ENCODE assay signal across 23 cellular contexts in genomic region chr11:1701041-1701807, GRCh38. TPM values are rescaled to one million over a fixed set of nuclear protein-coding genes. Genes with fewer than 3 reads are reported as not detected.
DNase-seq lines count a peak whose midpoint lies in the region; ATAC-seq, FAIRE-seq and TF ChIP-seq lines count a peak whose summit lies in the region.
"Had no signal": no experiment of that assay in that cellular context is flagged by ENCODE, and none has a peak within 500 bp of the region (broad histone marks: within the 10 kb centered on the region; RNA-seq: fewer than 3 reads in every experiment).

No MANE protein-coding gene starts in this region.

- no peaks in the 10 kb centered on the region for H4K20me1 ChIP-seq in GM12878 (ENCODE audit: control insufficient read depth, insufficient read depth)

- in situ Hi-C loops in KBM-7 (cut with MboI; ENCODE audit: low pct_unique_long_range_greater_than_20kb, low sequenced_read_pairs), result no loop called here
- in situ Hi-C loops in GM12878 (cut with MboI), result no loop called here

- ATAC-seq in GM12878, result no peak
- ATAC-seq: HCT116, SK-N-SH treated with all-trans-retinoic acid at 6 μM for 48 hours had no signal

- H3K36me3 Mint-ChIP-seq in progenitor cell of endocrine pancreas (ENCODE audit: insufficient read depth), result no peaks in the 10 kb centered on the region
- H3K36me3 Mint-ChIP-seq: IgD-negative memory B cell had no signal

- TF ChIP-seq CTCF in GM12878 (IDR thresholded peaks at IDR 0.05 in 2 of 3, conservative IDR thresholded peaks at IDR 0.05 in 1 of 3; ENCODE audit: control insufficient read depth in 2 of 3, extremely low read depth in 1 of 3, insufficient read depth in 1 of 3, low read depth in 3 of 3, low read length in 3 of 3) (no peak), progenitor cell of endocrine pancreas (IDR thresholded peaks at IDR 0.05; ENCODE audit: unreplicated experiment) (no peak)

- no TSS peak for BruUV-seq in GM12878 (replicated peaks; lab: Mats Ljungman, UMichigan)

- no peak overlapping the region for H3K4me2 ChIP-seq in GM12878 (ENCODE audit: control insufficient read depth, insufficient read depth)
- H3K4me2 ChIP-seq: PC-9 had no signal

- RAD21 ChIA-PET in GM12878 (lab: Charles Lee; ENCODE audit: unreplicated experiment), result no interaction called here

- no peak overlapping the region for H2AFZ ChIP-seq in GM12878 (ENCODE audit: control insufficient read depth, low read depth, low read length)
- H2AFZ ChIP-seq: PC-9 had no signal

- no peak overlapping the region for H3K27ac ChIP-seq in GM12878 (ENCODE audit: control insufficient read depth, insufficient read depth)
- H3K27ac ChIP-seq: 22Rv1, C4-2B, epithelial cell of prostate, ovary, PC-9, stomach had no signal

- H3K36me3 ChIP-seq in GM12878 (ENCODE audit: control insufficient read depth in 2 of 2, insufficient read depth in 2 of 2, low read length in 1 of 2), result no peaks in the 10 kb centered on the region
- H3K36me3 ChIP-seq: ovary, stomach had no signal

- WGBS in GM12878 (ENCODE audit: insufficient coverage, insufficient replicate concordance, low lambda C conversion rate, missing lambda C conversion rate), result 45% methylated on average over 14 of the region's 14 CpGs

- H3K4me3 ChIP-seq in GM12878, result no peak overlapping the region
- H3K4me3 ChIP-seq: ovary, PC-9, stomach had no signal

- SMC1A ChIA-PET in GM12878 (lab: Charles Lee; ENCODE audit: uncharacterized antibody, unreplicated experiment), result interaction anchor here (1.1 to 1.6 kb wide), 2 partner anchors 131 to 299 kb away, joined by 3 to 4 read pairs; no protein-coding TSS in a partner anchor

- POLR2A ChIA-PET in GM12878 (lab: Charles Lee), result no interaction called here

- no peaks in the 10 kb centered on the region; the same call in 2 of the 3 replicates for H3K9me3 ChIP-seq in GM12878 (replicated peaks; ENCODE audit: control insufficient read depth, insufficient read depth, low read length)
- H3K9me3 ChIP-seq: stomach had no signal

- H3K4me1 ChIP-seq in GM12878 (ENCODE audit: control insufficient read depth, insufficient read depth, low read length), result peaks cover 5% of the 10 kb centered on the region
- H3K4me1 ChIP-seq: stomach had no signal

- H3K9me3 Mint-ChIP-seq in progenitor cell of endocrine pancreas (ENCODE audit: low read depth), result no peaks in the 10 kb centered on the region

- FAIRE-seq in GM12878 (lab: Jason Lieb, UNC), result no peak
- FAIRE-seq: colon had no signal

- peak overlapping the region; percentile 89 for H3K27ac Mint-ChIP-seq in progenitor cell of endocrine pancreas
- H3K27ac Mint-ChIP-seq: IgD-negative memory B cell had no signal

- DNase-seq in NCI-H748 (lab: John Stamatoyannopoulos, UW; ENCODE audit: unreplicated experiment), result peak; percentile 30
- DNase-seq in NCI-H748 treated with DMSO at 0.1 percent for 48 hours (lab: John Stamatoyannopoulos, UW), result no peak
- DNase-seq in KBM-7, result peak; percentile 20
- no peak for DNase-seq in GM12878 (ENCODE audit: low read depth, low spot score)
- no peak for DNase-seq in progenitor cell of endocrine pancreas (ENCODE audit: low spot score, unreplicated experiment)
- DNase-seq in HuH-7 (ENCODE audit: low spot score), result no peak
- DNase-seq in NCI-H526 treated with DMSO at 0.1 percent for 48 hours (lab: John Stamatoyannopoulos, UW), result no peak
- DNase-seq in LoVo (ENCODE audit: low spot score), result no peak
- DNase-seq: amniotic stem cell, NCI-H1417, ovary, PC-9, stomach had no signal

- peaks cover 31% of the 10 kb centered on the region for H3K27me3 Mint-ChIP-seq in progenitor cell of endocrine pancreas

- CTCF ChIA-PET in GM12878 (lab: Yijun Ruan, JAX), result interaction anchor here (1.0 to 1.5 kb wide), 5 partner anchors 7 to 450 kb away, joined by 3 to 9 read pairs (median 5); partner anchors contain the start of gene SYT8

- H3K9ac ChIP-seq in GM12878 (ENCODE audit: control insufficient read depth, insufficient read depth, low read length), result no peak overlapping the region

- no peak for TF ChIP-seq POLR2A in GM12878 (IDR thresholded peaks at IDR 0.05; ENCODE audit: low read depth, low read length)

- no peak overlapping the region for H3K4me3 Mint-ChIP-seq in progenitor cell of endocrine pancreas (ENCODE audit: low read depth)
- H3K4me3 Mint-ChIP-seq: IgD-negative memory B cell had no signal

- no peaks in the 10 kb centered on the region for H3K79me2 ChIP-seq in GM12878 (ENCODE audit: control insufficient read depth, insufficient read depth, low read length)

- no peak for TF ChIP-seq EP300 in GM12878 (IDR thresholded peaks at IDR 0.05; ENCODE audit: borderline replicate concordance in 1 of 2, control insufficient read depth in 1 of 2, low read depth in 2 of 2, low read length in 2 of 2)

- H3K27me3 ChIP-seq in GM12878 (replicated peaks in 1 of 2; ENCODE audit: control insufficient read depth in 2 of 2, insufficient read depth in 2 of 2, low read length in 1 of 2), result no peaks in the 10 kb centered on the region; a peak in 1 of 4 replicates
- H3K27me3 ChIP-seq: ovary had no signal

- peaks cover 9% of the 10 kb centered on the region for H3K4me1 Mint-ChIP-seq in progenitor cell of endocrine pancreas (ENCODE audit: low read depth)

- TF ChIP-seq RAD21 in GM12878 (IDR thresholded peaks at IDR 0.05; ENCODE audit: insufficient read depth, low read depth, low read length), result no peak

- intact Hi-C loops in GM12878 (cut with micrococcal nuclease; ENCODE audit: unreplicated experiment), result no loop called here

TF ChIP-seq in GM12878, 131 proteins besides CTCF, POLR2A, EP300 and RAD21:
- TF ChIP-seq USF2 (IDR thresholded peaks at IDR 0.05; ENCODE audit: borderline replicate concordance, low read depth, low read length) (no peak), SPI1 (IDR thresholded peaks at IDR 0.05; ENCODE audit: borderline replicate concordance, insufficient read depth, low read depth, low read length) (peak; percentile 12; the same call in 1 of the 2 replicates)
TF ChIP-seq in GM12878: peak in this region for 1.

RNA-seq across cellular contexts. Expression of gene KRTAP5-6, which starts 4.2 kb away (rescaled TPM):
- not detected in 2 replicates for total RNA-seq in GM12878 (2013; cell fraction: nucleolus; rRNA removed)
- total RNA-seq in GM12878 (2014; rRNA removed) (not detected in 2 replicates), GM12878 (2014; rRNA removed; fragmentation: Illumina TruSeq; extraction: Trizol) (not detected in 2 replicates), GM12878 (2021) (not detected in 2 replicates), progenitor cell of endocrine pancreas (not detected in 2 replicates)
- polyA plus RNA-seq in GM12878 (2011; ENCODE audit: low read depth), result not detected
- polyA plus RNA-seq in GM12878 (2011; rRNA removed) (not detected in 2 replicates), GM12878 (2014; fragmentation: Illumina TruSeq; extraction: Trizol) (not detected in 2 replicates), GM12878 (2014; fragmentation: Nextera tagmentation; extraction: Ambion mirVana) (not detected), GM12878 (2014; rRNA removed) (not detected in 2 replicates), GM12878 (2016; fragmentation: Nextera tagmentation; extraction: Ambion mirVana) (not detected)
- polyA plus RNA-seq in GM12878 (2011; cell fraction: cytosol; rRNA removed), result not detected in 2 replicates
- not detected in 2 replicates for polyA plus RNA-seq in GM12878 (2011; cell fraction: nucleus; rRNA removed)
- polyA plus RNA-seq in GM12878 (2012), result not detected in 2 replicates
- not detected in 2 replicates for polyA minus RNA-seq in GM12878 (2011; rRNA and poly(A)+ RNA removed)
- not detected in 2 replicates for polyA minus RNA-seq in GM12878 (2011; cell fraction: cytosol; rRNA and poly(A)+ RNA removed)
- not detected in 2 replicates for polyA minus RNA-seq in GM12878 (2011; cell fraction: nucleus; rRNA and poly(A)+ RNA removed)
- total RNA-seq: Daoy, glomerular endothelial cell, NCI-H460, ovary, PC-9, stomach had no signal
- polyA plus RNA-seq: IgD-negative memory B cell, ovary, stomach had no signal

RNA-seq across cellular contexts. Expression of gene IFITM10, which starts 49.2 kb away (rescaled TPM):
- 0.42 TPM in 1 of 2 replicates, not detected in the other for total RNA-seq in GM12878 (2013; cell fraction: nucleolus; rRNA removed)
- total RNA-seq in GM12878 (2014; rRNA removed) (0.16 TPM in 1 of 2 replicates, not detected in the other), GM12878 (2014; rRNA removed; fragmentation: Illumina TruSeq; extraction: Trizol) (not detected in 2 replicates), GM12878 (2021) (not detected in 2 replicates), progenitor cell of endocrine pancreas (1.2 TPM in 2 replicates)
- polyA plus RNA-seq in GM12878 (2011; ENCODE audit: low read depth), result 0.05 TPM
- polyA plus RNA-seq in GM12878 (2011; rRNA removed) (not detected in 2 replicates), GM12878 (2014; fragmentation: Illumina TruSeq; extraction: Trizol) (not detected in 2 replicates), GM12878 (2014; fragmentation: Nextera tagmentation; extraction: Ambion mirVana) (not detected), GM12878 (2014; rRNA removed) (0.10 and 0.27 TPM in 2 replicates), GM12878 (2016; fragmentation: Nextera tagmentation; extraction: Ambion mirVana) (under 1 TPM in 1 of 2 experiments, not detected in 1; 0.04 TPM)
- not detected in 2 replicates for polyA plus RNA-seq in GM12878 (2011; cell fraction: cytosol; rRNA removed)
- polyA plus RNA-seq in GM12878 (2011; cell fraction: nucleus; rRNA removed), result 0.13 TPM in 1 of 2 replicates, not detected in the other
- polyA plus RNA-seq in GM12878 (2012), result 0.13 and 0.41 TPM in 2 replicates
- not detected in 2 replicates for polyA minus RNA-seq in GM12878 (2011; rRNA and poly(A)+ RNA removed)
- not detected in 2 replicates for polyA minus RNA-seq in GM12878 (2011; cell fraction: cytosol; rRNA and poly(A)+ RNA removed)
- 0.38 TPM in 1 of 2 replicates, not detected in the other for polyA minus RNA-seq in GM12878 (2011; cell fraction: nucleus; rRNA and poly(A)+ RNA removed)
- total RNA-seq: glomerular endothelial cell had no signal

Comparison
In these comparisons a context has a peak if more than half of its experiments do, and no peak if none do; other contexts are left out.
1. DNase-seq: peak in NCI-H748 (single experiment) and KBM-7 (single experiment); none in NCI-H748 treated with DMSO at 0.1 percent for 48 hours (single experiment), GM12878 (single experiment), progenitor cell of endocrine pancreas (single experiment), HuH-7 (single experiment), NCI-H526 treated with DMSO at 0.1 percent for 48 hours (single experiment) and LoVo (single experiment).